Comparison of ENCODE assay signal across 8 cellular contexts in the genomic region with DNA sequence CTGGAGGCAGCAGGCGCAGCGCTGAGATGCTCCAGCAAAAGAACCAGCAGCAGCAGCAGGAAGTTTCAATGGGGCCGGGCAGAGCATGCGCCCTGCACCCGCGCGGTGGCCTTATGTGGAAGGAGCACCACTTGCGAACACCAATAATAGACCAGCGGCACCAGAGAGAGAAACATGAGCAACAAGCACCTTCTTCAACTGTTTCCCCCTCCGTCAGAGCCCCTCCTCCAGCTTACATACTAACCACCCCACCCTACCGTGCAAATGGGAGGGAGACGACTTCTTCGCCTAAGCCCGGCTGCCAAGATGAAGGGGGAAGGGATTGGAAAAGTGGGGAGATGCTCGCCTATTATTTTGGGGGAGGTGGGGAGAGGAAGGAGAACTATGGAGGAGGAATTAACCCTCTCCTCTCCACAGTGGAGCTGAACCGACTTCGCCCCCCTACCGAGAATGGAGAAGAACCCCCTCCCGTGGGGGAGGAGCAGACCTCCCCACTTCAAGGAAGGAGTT. TPM values are rescaled to one million over a fixed set of nuclear protein-coding genes. Genes with fewer than 3 reads are reported as not detected.
A peak's percentile ranks its signal among the peaks of the same experiment; 100 is the strongest.
DNase-seq lines count a peak whose midpoint lies in the region; ATAC-seq and TF ChIP-seq lines count a peak whose summit lies in the region.

No MANE protein-coding gene starts in this region.

- peaks cover 23% of the 10 kb centered on the region; the same call in 1 of the 2 replicates for H4K20me1 ChIP-seq in MM.1S (ENCODE audit: insufficient read depth, low read length)

- H3K4me3 Mint-ChIP-seq in neural crest cell, result peak overlapping the region; percentile 98
- H3K4me3 Mint-ChIP-seq in stimulated activated naive CD8-positive, alpha-beta T cell treated with anti-CD3 and anti-CD28 coated beads, Interleukin-15, amount 100 ng/mL, for 72 hours, result peak overlapping the region; percentile 97 to 100

- peak; percentile 76 for ATAC-seq in stimulated activated naive CD8-positive, alpha-beta T cell treated with anti-CD3 and anti-CD28 coated beads, Interleukin-15, amount 100 ng/mL, for 72 hours

- H3K9me3 ChIP-seq in ES-I3 (ENCODE audit: control insufficient read depth, insufficient read depth, low read length), result 0 out of 2 replicates have a peak, but pooled peaks cover 3% of the 10 kb centered on the region
- no peaks in the 10 kb centered on the region for H3K9me3 ChIP-seq in MM.1S (replicated peaks; ENCODE audit: insufficient read depth, low read length)

- no peaks in the 10 kb centered on the region for H3K9me2 ChIP-seq in MM.1S (replicated peaks; ENCODE audit: insufficient read depth, low read length)

- H3K4me3 ChIP-seq in MM.1S (ENCODE audit: low read length) (peak overlapping the region; percentile 100), foreskin fibroblast (ENCODE audit: low read depth in 1 of 2, low read length in 2 of 2) (peak overlapping the region; percentile 83 to 99)

- H3K27me3 Mint-ChIP-seq in neural crest cell (ENCODE audit: low read depth), result no peaks in the 10 kb centered on the region
- no peaks in the 10 kb centered on the region for H3K27me3 Mint-ChIP-seq in stimulated activated naive CD8-positive, alpha-beta T cell treated with anti-CD3 and anti-CD28 coated beads, Interleukin-15, amount 100 ng/mL, for 72 hours

- H3K79me2 ChIP-seq in MM.1S (ENCODE audit: low read length), result peaks cover 60% of the 10 kb centered on the region

- peaks cover 12% of the 10 kb centered on the region for H3F3A ChIP-seq in MM.1S (ENCODE audit: insufficient read depth, low read length)

- H3K36me3 Mint-ChIP-seq in neural crest cell (ENCODE audit: low read depth), result peaks cover 9% of the 10 kb centered on the region

- H3K27ac ChIP-seq in MM.1S (ENCODE audit: low read length), result peak overlapping the region; percentile 67; the same call in 1 of the 2 replicates

- peak overlapping the region; percentile 36 for H3K27ac Mint-ChIP-seq in neural crest cell (ENCODE audit: unreplicated experiment)
- peak overlapping the region; percentile 97 for H3K27ac Mint-ChIP-seq in stimulated activated naive CD8-positive, alpha-beta T cell treated with anti-CD3 and anti-CD28 coated beads, Interleukin-15, amount 100 ng/mL, for 72 hours

- H3K4me1 ChIP-seq in ES-I3 (ENCODE audit: insufficient read depth, low read length) (no peaks in the 10 kb centered on the region), MM.1S (ENCODE audit: low read length) (peaks cover 4% of the 10 kb centered on the region; the same call in 1 of the 2 replicates)

- TF ChIP-seq CTCF in MM.1S (IDR thresholded peaks at IDR 0.05; ENCODE audit: low read length) (peak; percentile 7; the same call in 1 of the 2 replicates), foreskin fibroblast (IDR thresholded peaks at IDR 0.05; ENCODE audit: low read depth, low read length) (no peak), neural crest cell (conservative IDR thresholded peaks at IDR 0.05) (peak; percentile 38)

- peak; percentile 87 for DNase-seq in HCEC 1CT
- DNase-seq in MM.1S, result peak; percentile 84
- DNase-seq in SHP77 (lab: John Stamatoyannopoulos, UW), result peak; percentile 81 to 90
- DNase-seq in activated gamma-delta T cell (lab: John Stamatoyannopoulos, UW), result peak; percentile 71
- peak; percentile 78 to 92 for DNase-seq in foreskin fibroblast
- DNase-seq in neural crest cell (ENCODE audit: low read depth, low spot score), result peak; percentile 70
- DNase-seq in stimulated activated naive CD8-positive, alpha-beta T cell treated with anti-CD3 and anti-CD28 coated beads, Interleukin-15, amount 100 ng/mL, for 72 hours, result peak; percentile 79 to 85

- peak overlapping the region; percentile 83 for H2AFZ ChIP-seq in MM.1S (ENCODE audit: low read length)

- H3K36me3 ChIP-seq in ES-I3 (ENCODE audit: insufficient read depth, low read length) (no peaks in the 10 kb centered on the region), MM.1S (replicated peaks; ENCODE audit: insufficient read depth, low read length) (no peaks in the 10 kb centered on the region)

- H3K9me3 Mint-ChIP-seq in neural crest cell, result peaks cover 8% of the 10 kb centered on the region
- peaks cover 3 to 7% of the 10 kb centered on the region in 2 donors for H3K9me3 Mint-ChIP-seq in stimulated activated naive CD8-positive, alpha-beta T cell treated with anti-CD3 and anti-CD28 coated beads, Interleukin-15, amount 100 ng/mL, for 72 hours

- no peaks in the 10 kb centered on the region for H3K27me3 ChIP-seq in MM.1S (replicated peaks; ENCODE audit: insufficient read depth, low read length)

- H3K9ac ChIP-seq in ES-I3 (ENCODE audit: low read depth, low read length), result peak overlapping the region; percentile 93
- peak overlapping the region; percentile 79; the same call in 1 of the 2 replicates for H3K9ac ChIP-seq in MM.1S (ENCODE audit: low read length)

- H3K4me2 ChIP-seq in MM.1S (ENCODE audit: low read depth, low read length), result peak overlapping the region; percentile 95

- peaks cover 19% of the 10 kb centered on the region for H3K4me1 Mint-ChIP-seq in neural crest cell
- peaks cover 36% of the 10 kb centered on the region for H3K4me1 Mint-ChIP-seq in stimulated activated naive CD8-positive, alpha-beta T cell treated with anti-CD3 and anti-CD28 coated beads, Interleukin-15, amount 100 ng/mL, for 72 hours

RNA-seq across cellular contexts. Expression of gene RSF1, which starts 1.1 kb away (rescaled TPM):
- 85.4 and 92.6 TPM in 2 replicates for total RNA-seq in neural crest cell

RNA-seq across cellular contexts. Expression of gene AAMDC, which starts 1.5 kb away (rescaled TPM):
- total RNA-seq in neural crest cell, result 17.8 and 22.4 TPM in 2 replicates

Comparison
In these comparisons a context has a peak if more than half of its experiments do, and no peak if none do; other contexts are left out.
1. Peak in every context shown above with its lines: DNase-seq, ATAC-seq, H3K4me3 ChIP-seq and H3K27ac ChIP-seq.